Comparison of ENCODE assay signal across 9 cellular contexts in the genomic region with DNA sequence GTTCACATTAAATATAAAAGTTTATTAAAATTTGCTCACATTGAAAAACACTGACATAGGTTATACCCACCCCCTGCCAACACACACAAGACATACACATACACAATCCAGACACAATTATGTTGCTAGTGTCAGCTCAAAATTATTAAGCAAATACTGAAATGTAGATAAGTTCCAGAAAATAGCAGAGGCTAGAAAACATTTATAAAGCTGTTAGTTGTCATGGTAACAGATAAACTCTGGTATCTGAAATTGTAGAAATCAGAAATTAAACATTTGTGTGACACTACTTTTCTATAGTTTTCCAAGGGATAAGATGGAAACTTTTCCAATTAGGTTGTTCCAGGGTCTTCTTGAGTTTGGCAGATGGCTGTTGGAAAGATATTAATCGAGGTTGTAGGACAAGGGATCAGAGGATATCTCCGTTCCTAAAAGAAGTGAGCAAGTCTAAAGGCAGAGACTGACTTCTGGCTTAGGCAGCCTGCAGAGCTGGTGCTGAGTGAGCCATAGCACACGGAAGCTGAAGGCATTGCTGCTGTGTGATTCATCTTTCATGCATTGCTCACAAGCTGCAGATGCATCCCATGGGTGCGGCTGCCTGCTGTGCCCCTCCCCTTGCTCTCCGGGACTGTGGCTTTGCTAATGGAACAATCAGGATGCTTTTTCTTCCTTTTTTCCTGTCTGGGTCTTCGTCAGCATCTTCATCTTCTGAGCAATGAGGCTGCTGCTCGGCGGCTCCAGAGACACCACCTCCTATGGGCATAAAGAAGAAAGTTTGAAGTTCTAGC.
A peak's percentile ranks its signal among the peaks of the same experiment; 100 is the strongest.
DNase-seq lines count a peak whose midpoint lies in the region; ATAC-seq, FAIRE-seq and TF ChIP-seq lines count a peak whose summit lies in the region.
"Had no signal": no experiment of that assay in that cellular context is flagged by ENCODE, and none has a peak within 500 bp of the region (broad histone marks: within the 10 kb centered on the region; RNA-seq: fewer than 3 reads in every experiment).

No MANE protein-coding gene starts in this region.

- no peaks in the 10 kb centered on the region for H3K27me3 ChIP-seq in A673 (replicated peaks; ENCODE audit: insufficient read depth, low read depth, low read length, poor library complexity)
- no peaks in the 10 kb centered on the region for H3K27me3 ChIP-seq in adrenal gland

- FAIRE-seq in kidney (lab: Jason Lieb, UNC): no peak

- intact Hi-C loops in A673 (cut with micrococcal nuclease; ENCODE audit: unreplicated experiment): no loop called here
- intact Hi-C loops in adrenal gland (cut with DNase I): no loop called here
- intact Hi-C loops in kidney (cut with DNase I): no loop called here

- H3K4me3 ChIP-seq in A673 (ENCODE audit: low read depth, low read length, poor library complexity, severe bottlenecking): no peak overlapping the region
- no peak overlapping the region for H3K4me3 ChIP-seq in adrenal gland
- H3K4me3 ChIP-seq in kidney (ENCODE audit: low read length in 2 of 2): no peak overlapping the region

- POLR2A ChIA-PET in A673 (lab: Charles Lee; ENCODE audit: low non-redundant PET): no interaction called here

- DNase-seq in A673 (ENCODE audit: low spot score) (peak; percentile 84), HS-27A (ENCODE audit: low read depth) (peak; percentile 2), adrenal gland (peak in 4 of 7 donors; percentile 4 to 53 (median 16)), inferior parietal cortex (ENCODE audit: extremely low spot score) (peak; percentile 22), NAMALWA (ENCODE audit: low spot score) (no peak), kidney (no peak), GM13976 (ENCODE audit: low spot score) (no peak)

- no peak overlapping the region for H3K9ac ChIP-seq in kidney (ENCODE audit: low read length in 2 of 2)

- CTCF ChIA-PET in A673 (lab: Charles Lee): interaction anchor here (0.7 kb wide), 1 partner anchor 40 kb away, joined by 5 read pairs; no protein-coding TSS in a partner anchor

- no peak overlapping the region for H3K27ac ChIP-seq in A673 (ENCODE audit: low read depth, low read length, poor library complexity, severe bottlenecking)
- no peak overlapping the region for H3K27ac ChIP-seq in adrenal gland
- H3K27ac ChIP-seq in kidney (ENCODE audit: low read depth in 2 of 2, low read length in 2 of 2): no peak overlapping the region

- in situ Hi-C loops in GM13976 (cut with MboI; ENCODE audit: low sequenced_read_pairs, unreplicated experiment): no loop called here

- no TSS peak for BruUV-seq in A673 (replicated peaks; lab: Mats Ljungman, UMichigan)

- TF ChIP-seq CTCF in A673 (conservative IDR thresholded peaks at IDR 0.05; ENCODE audit: low read depth, low read length) (no peak), adrenal gland (IDR thresholded peaks at IDR 0.05) (no peak), kidney (IDR thresholded peaks at IDR 0.05; ENCODE audit: borderline replicate concordance, extremely low read depth, insufficient read depth) (no peak), GM13976 (IDR thresholded peaks at IDR 0.05; ENCODE audit: borderline replicate concordance, control extremely low read depth, extremely low read depth, insufficient read depth, missing control alignments) (no peak)

- H3K4me1 ChIP-seq in A673 (ENCODE audit: insufficient read depth, low read length, poor library complexity, severe bottlenecking) (peaks cover 7% of the 10 kb centered on the region), adrenal gland (replicated peaks in 1 of 2) (no peaks in the 10 kb centered on the region), kidney (ENCODE audit: control insufficient read depth in 1 of 2, insufficient read depth in 1 of 2, low read depth in 1 of 2, low read length in 2 of 2) (no peaks in the 10 kb centered on the region)

- TF ChIP-seq POLR2A in adrenal gland (IDR thresholded peaks at IDR 0.05): no peak

- H3K9me3 ChIP-seq in A673 (ENCODE audit: low read depth, low read length, poor library complexity, severe bottlenecking): no peaks in the 10 kb centered on the region
- no peaks in the 10 kb centered on the region for H3K9me3 ChIP-seq in adrenal gland (replicated peaks in 1 of 3)
- H3K9me3 ChIP-seq in kidney (ENCODE audit: control insufficient read depth in 1 of 2, low read length in 2 of 2): no peaks in the 10 kb centered on the region

- H3K36me3 ChIP-seq in A673 (ENCODE audit: insufficient read depth, low read length, poor library complexity, severe bottlenecking) (no peaks in the 10 kb centered on the region), adrenal gland (replicated peaks in 1 of 2) (no peaks in the 10 kb centered on the region), kidney (ENCODE audit: control insufficient read depth in 1 of 2, insufficient read depth in 2 of 2, low read length in 2 of 2) (no peaks in the 10 kb centered on the region)

- ATAC-seq in HG03025 (IDR thresholded peaks at IDR 0.05; ENCODE audit: low FRiP score, unreplicated experiment): no peak
- ATAC-seq: WTC11 had no signal

- WGBS in adrenal gland, 4 donors: 38 to 46% (median 41%) methylated on average over 8 of the region's 8 CpGs

Comparison
In these comparisons a context has a peak if more than half of its experiments do, and no peak if none do; other contexts are left out.
1. DNase-seq: peak in A673 (single experiment), HS-27A (single experiment), adrenal gland (4 of 7) and inferior parietal cortex (single experiment); none in NAMALWA (single experiment), kidney (single experiment) and GM13976 (single experiment).